In genomic region chr5:38925154-38925925, GRCh38 we compare ENCODE assay signal across 18 cellular contexts.
DNase-seq lines count a peak whose midpoint lies in the region; ATAC-seq, FAIRE-seq and TF ChIP-seq lines count a peak whose summit lies in the region.
"Had no signal": no experiment of that assay in that cellular context is flagged by ENCODE, and none has a peak within 500 bp of the region (broad histone marks: within the 10 kb centered on the region; RNA-seq: fewer than 3 reads in every experiment).

No MANE protein-coding gene starts in this region.

- TF ChIP-seq POLR2A in esophagus squamous epithelium (IDR thresholded peaks at IDR 0.05), result no peak

- no peak overlapping the region for H2AFZ ChIP-seq in mesenchymal stem cell (ENCODE audit: low read depth, low read length)

- peak overlapping the region in 1 of 2 experiments; percentile 5 for H3K18ac ChIP-seq in mesenchymal stem cell (ENCODE audit: low read depth in 1 of 2, low read length in 2 of 2)

- DNase-seq in A172 (ENCODE audit: low spot score) (peak; percentile 26), HTR-8/SVneo (ENCODE audit: insufficient read length, low spot score) (peak; percentile 18), esophagus squamous epithelium (lab: John Stamatoyannopoulos, UW) (no peak), mesenchymal stem cell (peak; percentile 76), SW 1271 (lab: John Stamatoyannopoulos, UW) (no peak), NCI-H2029 treated with DMSO at 0.1 percent for 48 hours (lab: John Stamatoyannopoulos, UW) (no peak), NCI-H69 (lab: John Stamatoyannopoulos, UW) (no peak)
- DNase-seq: activated naive CD8-positive, alpha-beta T cell treated with anti-CD3 and anti-CD28 coated beads, Interleukin-2, amount 10 ng/mL, durations not matched to agents 7 days and 5 days; NCI-H1105; NCI-H524; small intestine; upper lobe of left lung had no signal

- 77 to 87% methylated on average over 6 of the region's 6 CpGs for WGBS in esophagus squamous epithelium, 2 donors
- WGBS in mesenchymal stem cell, result 63% methylated on average over 6 of the region's 6 CpGs

- no peak overlapping the region for H3K4me3 ChIP-seq in esophagus squamous epithelium
- peak overlapping the region in 1 of 2 experiments; percentile 7 for H3K4me3 ChIP-seq in mesenchymal stem cell (ENCODE audit: insufficient read depth in 1 of 2, low read depth in 1 of 2, low read length in 2 of 2)
- H3K4me3 ChIP-seq: GM12878, upper lobe of left lung had no signal

- H4K91ac ChIP-seq in mesenchymal stem cell (ENCODE audit: low read length), result peak overlapping the region; percentile 35

- H2BK5ac ChIP-seq in mesenchymal stem cell (ENCODE audit: low read depth, low read length, poor library complexity, severe bottlenecking), result no peak overlapping the region

- no peak overlapping the region for H2BK120ac ChIP-seq in mesenchymal stem cell (ENCODE audit: low read depth, low read length)

- TF ChIP-seq CTCF in esophagus squamous epithelium (IDR thresholded peaks at IDR 0.05), result no peak

- peaks cover 3% of the 10 kb centered on the region for H3K79me1 ChIP-seq in mesenchymal stem cell (replicated peaks; ENCODE audit: low read length, poor library complexity, severe bottlenecking)

- H3K36me3 ChIP-seq in esophagus squamous epithelium (peaks cover 0 to 86% (median 13%) of the 10 kb centered on the region in 3 donors), mesenchymal stem cell (ENCODE audit: control insufficient read depth in 1 of 2, insufficient read depth in 2 of 2, low read depth in 1 of 2, low read length in 2 of 2) (peaks cover 16 to 97% of the 10 kb centered on the region in 2 experiments)

- no peak overlapping the region for H2BK12ac ChIP-seq in mesenchymal stem cell (ENCODE audit: low read length in 2 of 2)

- H3K9me3 ChIP-seq in esophagus squamous epithelium, result no peaks in the 10 kb centered on the region
- H3K9me3 ChIP-seq in mesenchymal stem cell (ENCODE audit: control insufficient read depth, low read length), result no peaks in the 10 kb centered on the region
- H3K9me3 ChIP-seq: upper lobe of left lung had no signal

- FAIRE-seq in HTR-8/SVneo (lab: Jason Lieb, UNC), result no peak
- FAIRE-seq: A204.1, GM12878, GM19239, small intestine, TTC549 had no signal

- no peak overlapping the region for H2BK15ac ChIP-seq in mesenchymal stem cell (ENCODE audit: low read depth, poor library complexity, severe bottlenecking)

- no peak overlapping the region for H3K23ac ChIP-seq in mesenchymal stem cell (ENCODE audit: low read length in 2 of 2)

- H3K4me2 ChIP-seq in mesenchymal stem cell (ENCODE audit: low read length, poor library complexity, severe bottlenecking), result no peak overlapping the region

- no peak overlapping the region for H3K14ac ChIP-seq in mesenchymal stem cell (ENCODE audit: low read length in 2 of 2)

- H3K27me3 ChIP-seq in esophagus squamous epithelium (no peaks in the 10 kb centered on the region), mesenchymal stem cell (ENCODE audit: control insufficient read depth in 1 of 2, insufficient read depth in 1 of 2, low read length in 2 of 2) (no peaks in the 10 kb centered on the region)
- H3K27me3 ChIP-seq: upper lobe of left lung had no signal

- ATAC-seq in HG03442 (IDR thresholded peaks at IDR 0.05; ENCODE audit: unreplicated experiment), result no peak
- ATAC-seq: GM12878 had no signal

- H2AK5ac ChIP-seq in mesenchymal stem cell (ENCODE audit: low read length, severe bottlenecking), result no peak overlapping the region

- H3K4me1 ChIP-seq in esophagus squamous epithelium (peaks cover 0 to 19% (median 0%) of the 10 kb centered on the region in 3 donors), mesenchymal stem cell (ENCODE audit: control insufficient read depth, insufficient read depth, low read depth, low read length) (peaks cover 6% of the 10 kb centered on the region)

- no peak overlapping the region for H4K8ac ChIP-seq in mesenchymal stem cell (ENCODE audit: low read length)

- H3K9ac ChIP-seq in mesenchymal stem cell (ENCODE audit: low read length), result peak overlapping the region; percentile 69

- H3K4ac ChIP-seq in mesenchymal stem cell (ENCODE audit: low read depth in 1 of 2, low read length in 2 of 2), result no peak overlapping the region

- H3K27ac ChIP-seq in esophagus squamous epithelium (peak overlapping the region in 3 of 4 donors; percentile 55 to 73 (median 57)), mesenchymal stem cell (ENCODE audit: low read length, poor library complexity, severe bottlenecking) (peak overlapping the region; percentile 71)
- H3K27ac ChIP-seq: RWPE1, upper lobe of left lung had no signal

- intact Hi-C loops in esophagus squamous epithelium (cut with DNase I), result no loop called here

Comparison
In these comparisons a context has a peak if more than half of its experiments do, and no peak if none do; other contexts are left out.
1. DNase-seq: peak in A172 (single experiment), HTR-8/SVneo (single experiment) and mesenchymal stem cell (single experiment); none in esophagus squamous epithelium (single experiment), SW 1271 (0 of 2), NCI-H2029 treated with DMSO at 0.1 percent for 48 hours (single experiment) and NCI-H69 (single experiment).